Comparison of ENCODE assay signal across 1 cellular context in the genomic region with DNA sequence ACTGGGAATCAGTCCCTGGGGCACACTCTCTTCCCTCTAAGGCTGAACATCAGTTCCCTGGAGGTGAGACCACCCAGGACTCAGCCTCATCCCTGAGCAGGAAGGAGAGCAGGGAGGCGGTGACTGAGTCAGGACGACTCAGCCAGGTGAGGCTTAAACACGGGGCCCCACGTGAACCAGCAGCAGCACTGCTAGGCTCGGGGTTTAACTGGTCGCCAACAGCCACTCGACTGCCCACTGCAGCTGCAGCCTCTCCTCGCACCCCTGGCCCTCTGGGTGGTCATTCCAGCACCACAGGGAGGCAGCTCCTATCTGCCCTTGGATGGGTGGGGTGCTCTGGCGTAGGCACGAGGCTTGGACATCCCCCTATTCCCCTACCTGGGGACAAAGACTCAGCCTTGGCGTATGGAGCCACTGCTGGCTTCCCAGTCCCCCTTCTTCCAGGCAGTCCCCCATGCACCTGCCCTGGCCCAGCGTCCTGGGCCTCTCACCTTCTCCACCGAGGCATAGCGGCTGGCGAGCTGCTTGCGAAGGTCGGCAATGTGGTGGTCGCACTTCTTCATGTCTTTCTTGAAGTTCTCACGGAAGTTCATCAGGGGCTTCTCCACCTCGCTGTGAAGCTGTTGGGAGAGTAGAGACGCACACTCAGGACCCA.
TF ChIP-seq lines count a peak whose summit lies in the region.

No MANE protein-coding gene starts in this region.

TF ChIP-seq in GM23338, 12 proteins besides CTCF, POLR2A, EP300 and RAD21 (continued from another document):
- TF ChIP-seq, protein P1, sequence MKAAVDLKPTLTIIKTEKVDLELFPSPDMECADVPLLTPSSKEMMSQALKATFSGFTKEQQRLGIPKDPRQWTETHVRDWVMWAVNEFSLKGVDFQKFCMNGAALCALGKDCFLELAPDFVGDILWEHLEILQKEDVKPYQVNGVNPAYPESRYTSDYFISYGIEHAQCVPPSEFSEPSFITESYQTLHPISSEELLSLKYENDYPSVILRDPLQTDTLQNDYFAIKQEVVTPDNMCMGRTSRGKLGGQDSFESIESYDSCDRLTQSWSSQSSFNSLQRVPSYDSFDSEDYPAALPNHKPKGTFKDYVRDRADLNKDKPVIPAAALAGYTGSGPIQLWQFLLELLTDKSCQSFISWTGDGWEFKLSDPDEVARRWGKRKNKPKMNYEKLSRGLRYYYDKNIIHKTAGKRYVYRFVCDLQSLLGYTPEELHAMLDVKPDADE (IDR thresholded peaks at IDR 0.05): no peak
- no peak for TF ChIP-seq JUNB (IDR thresholded peaks at IDR 0.05; ENCODE audit: unreplicated experiment)
- TF ChIP-seq CREB1 (CRISPR knock-in tag; IDR thresholded peaks at IDR 0.05; ENCODE audit: low read depth): no peak
- TF ChIP-seq ZNF331 (CRISPR knock-in tag; IDR thresholded peaks at IDR 0.05; ENCODE audit: low read depth): no peak
- TF ChIP-seq, protein P2, sequence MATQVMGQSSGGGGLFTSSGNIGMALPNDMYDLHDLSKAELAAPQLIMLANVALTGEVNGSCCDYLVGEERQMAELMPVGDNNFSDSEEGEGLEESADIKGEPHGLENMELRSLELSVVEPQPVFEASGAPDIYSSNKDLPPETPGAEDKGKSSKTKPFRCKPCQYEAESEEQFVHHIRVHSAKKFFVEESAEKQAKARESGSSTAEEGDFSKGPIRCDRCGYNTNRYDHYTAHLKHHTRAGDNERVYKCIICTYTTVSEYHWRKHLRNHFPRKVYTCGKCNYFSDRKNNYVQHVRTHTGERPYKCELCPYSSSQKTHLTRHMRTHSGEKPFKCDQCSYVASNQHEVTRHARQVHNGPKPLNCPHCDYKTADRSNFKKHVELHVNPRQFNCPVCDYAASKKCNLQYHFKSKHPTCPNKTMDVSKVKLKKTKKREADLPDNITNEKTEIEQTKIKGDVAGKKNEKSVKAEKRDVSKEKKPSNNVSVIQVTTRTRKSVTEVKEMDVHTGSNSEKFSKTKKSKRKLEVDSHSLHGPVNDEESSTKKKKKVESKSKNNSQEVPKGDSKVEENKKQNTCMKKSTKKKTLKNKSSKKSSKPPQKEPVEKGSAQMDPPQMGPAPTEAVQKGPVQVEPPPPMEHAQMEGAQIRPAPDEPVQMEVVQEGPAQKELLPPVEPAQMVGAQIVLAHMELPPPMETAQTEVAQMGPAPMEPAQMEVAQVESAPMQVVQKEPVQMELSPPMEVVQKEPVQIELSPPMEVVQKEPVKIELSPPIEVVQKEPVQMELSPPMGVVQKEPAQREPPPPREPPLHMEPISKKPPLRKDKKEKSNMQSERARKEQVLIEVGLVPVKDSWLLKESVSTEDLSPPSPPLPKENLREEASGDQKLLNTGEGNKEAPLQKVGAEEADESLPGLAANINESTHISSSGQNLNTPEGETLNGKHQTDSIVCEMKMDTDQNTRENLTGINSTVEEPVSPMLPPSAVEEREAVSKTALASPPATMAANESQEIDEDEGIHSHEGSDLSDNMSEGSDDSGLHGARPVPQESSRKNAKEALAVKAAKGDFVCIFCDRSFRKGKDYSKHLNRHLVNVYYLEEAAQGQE (IDR thresholded peaks at IDR 0.05; ENCODE audit: unreplicated experiment): no peak
